Comparison of ENCODE assay signal across 16 cellular contexts in the genomic region with DNA sequence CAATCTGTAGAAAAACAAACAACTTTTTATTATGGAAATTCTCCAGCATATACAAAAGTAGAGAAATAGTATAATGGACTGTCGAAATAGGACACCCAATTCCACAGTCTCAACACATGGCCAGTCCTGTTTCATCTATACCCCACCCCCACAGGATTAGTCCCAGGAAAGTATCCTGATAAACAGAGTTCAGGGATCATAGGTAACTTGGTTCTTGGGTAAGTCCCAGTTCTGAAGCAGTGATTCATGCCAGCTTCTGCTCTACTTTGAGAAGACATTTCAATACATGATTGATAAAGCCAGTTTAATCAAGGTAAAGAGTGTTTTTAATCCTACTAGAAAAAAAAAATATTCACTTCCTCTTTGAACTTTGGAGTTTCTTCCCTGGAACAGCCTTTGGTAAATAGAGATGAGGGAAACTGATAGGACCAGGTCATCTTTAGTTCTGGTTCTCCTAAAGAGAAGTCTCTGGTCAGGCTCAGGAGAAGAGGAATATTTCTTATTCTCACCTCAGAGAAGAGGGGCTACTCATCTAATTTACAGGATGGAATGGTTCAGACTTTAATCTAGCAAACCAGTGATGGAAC.
"Had no signal": no experiment of that assay in that cellular context is flagged by ENCODE, and none has a peak within 500 bp of the region (broad histone marks: within the 10 kb centered on the region; RNA-seq: fewer than 3 reads in every experiment).

No MANE protein-coding gene starts in this region.

- H3K27ac ChIP-seq: adrenal gland, left lung, pancreas, thoracic aorta, WERI-Rb-1 had no signal

- H3K9me3 ChIP-seq: adrenal gland, left lung, pancreas, thoracic aorta had no signal

- H3K27ac Mint-ChIP-seq: activated naive CD4-positive, alpha-beta T cell treated with anti-CD3 and anti-CD28 coated beads, Interleukin-2, amount 50 U/mL, for 24 hours; activated T-cell treated with anti-CD3 and anti-CD28 coated beads, Interleukin-2, amount 50 U/mL, for 72 hours; dendritic cell treated with granulocyte-macrophage colony-stimulating factor and Interleukin-4, amounts not matched to agents 40 ng/mL and 50 ng/mL, for 4 days; naive thymus-derived CD8-positive, alpha-beta T cell; stimulated activated memory B cell treated with anti-CD40 and anti-IgM and Interleukin-4, amounts not matched to agents 10 μg/mL and 1 μg/mL and 100 μg/mL, for 72 hours; T-helper 17 cell had no signal

- H3K4me3 Mint-ChIP-seq: activated naive CD4-positive, alpha-beta T cell treated with anti-CD3 and anti-CD28 coated beads, Interleukin-2, amount 50 U/mL, for 24 hours; activated T-cell treated with anti-CD3 and anti-CD28 coated beads, Interleukin-2, amount 50 U/mL, for 72 hours; dendritic cell treated with granulocyte-macrophage colony-stimulating factor and Interleukin-4, amounts not matched to agents 40 ng/mL and 50 ng/mL, for 4 days; naive thymus-derived CD8-positive, alpha-beta T cell; stimulated activated memory B cell treated with anti-CD40 and anti-IgM and Interleukin-4, amounts not matched to agents 10 μg/mL and 1 μg/mL and 100 μg/mL, for 72 hours; T-helper 17 cell had no signal

- H3K27me3 ChIP-seq: adrenal gland, left lung, pancreas had no signal

- H3K4me1 Mint-ChIP-seq: activated naive CD4-positive, alpha-beta T cell treated with anti-CD3 and anti-CD28 coated beads, Interleukin-2, amount 50 U/mL, for 24 hours; naive thymus-derived CD8-positive, alpha-beta T cell; stimulated activated memory B cell treated with anti-CD40 and anti-IgM and Interleukin-4, amounts not matched to agents 10 μg/mL and 1 μg/mL and 100 μg/mL, for 72 hours had no signal

- DNase-seq: activated CD4-positive, alpha-beta T cell treated with anti-CD3 and anti-CD28 coated beads for 1 hour; activated gamma-delta T cell; activated T-cell treated with anti-CD3 and anti-CD28 coated beads, Interleukin-2, amount 50 U/mL, for 72 hours; adrenal gland; effector CD8-positive, alpha-beta T cell; left lung; naive thymus-derived CD8-positive, alpha-beta T cell; pancreas; stimulated activated CD4-positive, alpha-beta T cell treated with anti-CD3 and anti-CD28 coated beads, Interleukin-4, amount 100 ng/mL, for 4 hours; T-helper 17 cell; WERI-Rb-1 had no signal

- H3K36me3 ChIP-seq: WERI-Rb-1 had no signal

- H3K9me3 Mint-ChIP-seq: activated naive CD4-positive, alpha-beta T cell treated with anti-CD3 and anti-CD28 coated beads, Interleukin-2, amount 50 U/mL, for 24 hours; activated T-cell treated with anti-CD3 and anti-CD28 coated beads, Interleukin-2, amount 50 U/mL, for 72 hours; dendritic cell treated with granulocyte-macrophage colony-stimulating factor and Interleukin-4, amounts not matched to agents 40 ng/mL and 50 ng/mL, for 4 days; naive thymus-derived CD8-positive, alpha-beta T cell; stimulated activated memory B cell treated with anti-CD40 and anti-IgM and Interleukin-4, amounts not matched to agents 10 μg/mL and 1 μg/mL and 100 μg/mL, for 72 hours had no signal

- H3K4me3 ChIP-seq: adrenal gland, left lung, pancreas, thoracic aorta had no signal

- H3K27me3 Mint-ChIP-seq: activated naive CD4-positive, alpha-beta T cell treated with anti-CD3 and anti-CD28 coated beads, Interleukin-2, amount 50 U/mL, for 24 hours; dendritic cell treated with granulocyte-macrophage colony-stimulating factor and Interleukin-4, amounts not matched to agents 40 ng/mL and 50 ng/mL, for 4 days; naive thymus-derived CD8-positive, alpha-beta T cell; stimulated activated memory B cell treated with anti-CD40 and anti-IgM and Interleukin-4, amounts not matched to agents 10 μg/mL and 1 μg/mL and 100 μg/mL, for 72 hours; T-helper 17 cell had no signal

- ATAC-seq: activated T-cell treated with anti-CD3 and anti-CD28 coated beads, Interleukin-2, amount 50 U/mL, for 72 hours; left lung; naive thymus-derived CD8-positive, alpha-beta T cell; pancreas; sciatic nerve; stimulated activated memory B cell treated with anti-CD40 and anti-IgM and Interleukin-4, amounts not matched to agents 10 μg/mL and 1 μg/mL and 100 μg/mL, for 72 hours; T-helper 17 cell had no signal
